Comparison of ENCODE assay signal across 2 cellular contexts in the genomic region with DNA sequence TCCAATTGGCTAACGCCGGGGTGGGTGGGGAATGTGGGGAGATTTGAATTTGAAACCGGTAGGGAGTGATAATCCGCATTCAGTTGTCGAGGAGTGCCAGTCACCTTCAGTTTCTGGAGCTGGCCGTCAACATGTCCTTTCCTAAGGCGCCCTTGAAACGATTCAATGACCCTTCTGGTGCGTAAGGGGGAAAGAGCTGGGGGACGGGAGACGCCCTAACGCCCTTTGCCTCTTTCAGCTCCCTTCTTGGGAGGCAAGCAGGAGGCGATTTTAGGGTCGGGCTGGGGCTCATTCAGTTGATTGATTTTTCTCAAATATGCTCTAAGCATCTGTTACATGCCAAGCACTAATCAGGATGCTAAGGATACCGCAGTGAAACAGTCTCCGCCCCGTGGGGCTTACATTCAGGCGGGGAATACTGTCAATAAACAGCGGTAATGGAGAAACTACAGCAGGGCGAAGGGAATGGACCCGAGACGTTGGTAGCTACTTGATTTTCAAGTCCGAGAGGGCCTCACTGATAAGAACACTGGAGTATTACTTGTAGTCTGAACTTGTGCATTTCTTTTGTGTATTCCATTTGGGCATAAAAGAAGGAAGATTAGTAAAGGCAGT.
TF ChIP-seq lines count a peak whose summit lies in the region.

A gene with protein sequence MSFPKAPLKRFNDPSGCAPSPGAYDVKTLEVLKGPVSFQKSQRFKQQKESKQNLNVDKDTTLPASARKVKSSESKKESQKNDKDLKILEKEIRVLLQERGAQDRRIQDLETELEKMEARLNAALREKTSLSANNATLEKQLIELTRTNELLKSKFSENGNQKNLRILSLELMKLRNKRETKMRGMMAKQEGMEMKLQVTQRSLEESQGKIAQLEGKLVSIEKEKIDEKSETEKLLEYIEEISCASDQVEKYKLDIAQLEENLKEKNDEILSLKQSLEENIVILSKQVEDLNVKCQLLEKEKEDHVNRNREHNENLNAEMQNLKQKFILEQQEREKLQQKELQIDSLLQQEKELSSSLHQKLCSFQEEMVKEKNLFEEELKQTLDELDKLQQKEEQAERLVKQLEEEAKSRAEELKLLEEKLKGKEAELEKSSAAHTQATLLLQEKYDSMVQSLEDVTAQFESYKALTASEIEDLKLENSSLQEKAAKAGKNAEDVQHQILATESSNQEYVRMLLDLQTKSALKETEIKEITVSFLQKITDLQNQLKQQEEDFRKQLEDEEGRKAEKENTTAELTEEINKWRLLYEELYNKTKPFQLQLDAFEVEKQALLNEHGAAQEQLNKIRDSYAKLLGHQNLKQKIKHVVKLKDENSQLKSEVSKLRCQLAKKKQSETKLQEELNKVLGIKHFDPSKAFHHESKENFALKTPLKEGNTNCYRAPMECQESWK (plus strand): TSS at position 71 of the 615 bp plus-strand sequence. CDS start 61 bp downstream, at position 132.

TF ChIP-seq in GM12891, 5 proteins besides CTCF, POLR2A, EP300 and RAD21 (continued from another document):
- TF ChIP-seq POLR2AphosphoS5 (IDR thresholded peaks at IDR 0.05; ENCODE audit: low read depth, low read length) (peak; percentile 64; the same call in 1 of the 2 replicates), SPI1 (IDR thresholded peaks at IDR 0.05; ENCODE audit: low read depth, low read length) (no peak)

TF ChIP-seq in GM12878, 131 proteins besides CTCF, POLR2A, EP300 and RAD21 (continued from another document and continues in another):
- TF ChIP-seq BRCA1 (IDR thresholded peaks at IDR 0.05; ENCODE audit: low read depth, low read length) (no peak), CBFB (IDR thresholded peaks at IDR 0.05; ENCODE audit: low read depth) (no peak; the same call in 1 of the 2 replicates), HDAC2 (IDR thresholded peaks at IDR 0.05) (no peak), STAT1 (conservative IDR thresholded peaks at IDR 0.05) (no peak), SUZ12 (IDR thresholded peaks at IDR 0.05; ENCODE audit: unreplicated experiment) (no peak), NBN (IDR thresholded peaks at IDR 0.05) (no peak), PKNOX1 (IDR thresholded peaks at IDR 0.05) (no peak), POLR2AphosphoS5 (IDR thresholded peaks at IDR 0.05; ENCODE audit: low read length) (peak; percentile 63; the same call in 1 of the 2 replicates), POLR2AphosphoS2 (IDR thresholded peaks at IDR 0.05; ENCODE audit: low read depth, low read length) (no peak), BCL11A (IDR thresholded peaks at IDR 0.05; ENCODE audit: low read depth, low read length) (no peak), ZBED1 (IDR thresholded peaks at IDR 0.05; ENCODE audit: borderline replicate concordance) (no peak), ZNF274 (IDR thresholded peaks at IDR 0.05; ENCODE audit: insufficient read depth, insufficient read length) (no peak), CREB1 (IDR thresholded peaks at IDR 0.05; ENCODE audit: low read depth) (no peak), SRF (IDR thresholded peaks at IDR 0.05; ENCODE audit: low read depth in 2 of 2, low read length in 2 of 2) (no peak), NR2F1 (conservative IDR thresholded peaks at IDR 0.05) (no peak), MTA3 (IDR thresholded peaks at IDR 0.05; ENCODE audit: borderline replicate concordance, low read length) (no peak), NRF1 (conservative IDR thresholded peaks at IDR 0.05; ENCODE audit: low read depth, low read length) (no peak), SREBF2 (IDR thresholded peaks at IDR 0.05; ENCODE audit: low read length) (0 out of 2 replicates have a peak, but pooled peaks have one; percentile 11), IKZF1 (conservative IDR thresholded peaks at IDR 0.05) (no peak), TAF1 (IDR thresholded peaks at IDR 0.05; ENCODE audit: borderline replicate concordance, low read depth, low read length) (peak; percentile 64; the same call in 1 of the 2 replicates), CEBPB (IDR thresholded peaks at IDR 0.05; ENCODE audit: borderline replicate concordance in 1 of 2, low read depth in 2 of 2, low read length in 2 of 2) (no peak), PAX8 (IDR thresholded peaks at IDR 0.05) (no peak), ATF7 (IDR thresholded peaks at IDR 0.05; ENCODE audit: low read depth) (no peak), ZNF217 (IDR thresholded peaks at IDR 0.05) (no peak), RCOR1 (conservative IDR thresholded peaks at IDR 0.05; ENCODE audit: low read depth, low read length) (no peak), ZBTB33 (IDR thresholded peaks at IDR 0.05) (no peak), SREBF1 (IDR thresholded peaks at IDR 0.05; ENCODE audit: low read length) (0 out of 2 replicates have a peak, but pooled peaks have one; percentile 10), HDGF (IDR thresholded peaks at IDR 0.05) (no peak), ZSCAN29 (IDR thresholded peaks at IDR 0.05) (peak; percentile 84), KAT2A (conservative IDR thresholded peaks at IDR 0.05; ENCODE audit: control insufficient read depth, low read depth, low read length) (no peak), RUNX3 (IDR thresholded peaks at IDR 0.05; ENCODE audit: low read length) (0 out of 2 replicates have a peak, but pooled peaks have one; percentile 0), YBX1 (IDR thresholded peaks at IDR 0.05) (no peak), JUND (IDR thresholded peaks at IDR 0.05; ENCODE audit: low read depth, low read length) (no peak), RBBP5 (conservative IDR thresholded peaks at IDR 0.05) (no peak), BACH1 (IDR thresholded peaks at IDR 0.05; ENCODE audit: borderline replicate concordance) (no peak), ZBTB40 (IDR thresholded peaks at IDR 0.05; ENCODE audit: borderline replicate concordance) (no peak), YY1 (IDR thresholded peaks at IDR 0.05; ENCODE audit: low read depth, low read length) (no peak), LARP7 (IDR thresholded peaks at IDR 0.05) (peak; percentile 40; the same call in 1 of the 2 replicates)
- TF ChIP-seq, protein P1, sequence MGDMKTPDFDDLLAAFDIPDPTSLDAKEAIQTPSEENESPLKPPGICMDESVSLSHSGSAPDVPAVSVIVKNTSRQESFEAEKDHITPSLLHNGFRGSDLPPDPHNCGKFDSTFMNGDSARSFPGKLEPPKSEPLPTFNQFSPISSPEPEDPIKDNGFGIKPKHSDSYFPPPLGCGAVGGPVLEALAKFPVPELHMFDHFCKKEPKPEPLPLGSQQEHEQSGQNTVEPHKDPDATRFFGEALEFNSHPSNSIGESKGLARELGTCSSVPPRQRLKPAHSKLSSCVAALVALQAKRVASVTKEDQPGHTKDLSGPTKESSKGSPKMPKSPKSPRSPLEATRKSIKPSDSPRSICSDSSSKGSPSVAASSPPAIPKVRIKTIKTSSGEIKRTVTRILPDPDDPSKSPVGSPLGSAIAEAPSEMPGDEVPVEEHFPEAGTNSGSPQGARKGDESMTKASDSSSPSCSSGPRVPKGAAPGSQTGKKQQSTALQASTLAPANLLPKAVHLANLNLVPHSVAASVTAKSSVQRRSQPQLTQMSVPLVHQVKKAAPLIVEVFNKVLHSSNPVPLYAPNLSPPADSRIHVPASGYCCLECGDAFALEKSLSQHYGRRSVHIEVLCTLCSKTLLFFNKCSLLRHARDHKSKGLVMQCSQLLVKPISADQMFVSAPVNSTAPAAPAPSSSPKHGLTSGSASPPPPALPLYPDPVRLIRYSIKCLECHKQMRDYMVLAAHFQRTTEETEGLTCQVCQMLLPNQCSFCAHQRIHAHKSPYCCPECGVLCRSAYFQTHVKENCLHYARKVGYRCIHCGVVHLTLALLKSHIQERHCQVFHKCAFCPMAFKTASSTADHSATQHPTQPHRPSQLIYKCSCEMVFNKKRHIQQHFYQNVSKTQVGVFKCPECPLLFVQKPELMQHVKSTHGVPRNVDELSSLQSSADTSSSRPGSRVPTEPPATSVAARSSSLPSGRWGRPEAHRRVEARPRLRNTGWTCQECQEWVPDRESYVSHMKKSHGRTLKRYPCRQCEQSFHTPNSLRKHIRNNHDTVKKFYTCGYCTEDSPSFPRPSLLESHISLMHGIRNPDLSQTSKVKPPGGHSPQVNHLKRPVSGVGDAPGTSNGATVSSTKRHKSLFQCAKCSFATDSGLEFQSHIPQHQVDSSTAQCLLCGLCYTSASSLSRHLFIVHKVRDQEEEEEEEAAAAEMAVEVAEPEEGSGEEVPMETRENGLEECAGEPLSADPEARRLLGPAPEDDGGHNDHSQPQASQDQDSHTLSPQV (IDR thresholded peaks at IDR 0.05): no peak
- TF ChIP-seq, protein P2, sequence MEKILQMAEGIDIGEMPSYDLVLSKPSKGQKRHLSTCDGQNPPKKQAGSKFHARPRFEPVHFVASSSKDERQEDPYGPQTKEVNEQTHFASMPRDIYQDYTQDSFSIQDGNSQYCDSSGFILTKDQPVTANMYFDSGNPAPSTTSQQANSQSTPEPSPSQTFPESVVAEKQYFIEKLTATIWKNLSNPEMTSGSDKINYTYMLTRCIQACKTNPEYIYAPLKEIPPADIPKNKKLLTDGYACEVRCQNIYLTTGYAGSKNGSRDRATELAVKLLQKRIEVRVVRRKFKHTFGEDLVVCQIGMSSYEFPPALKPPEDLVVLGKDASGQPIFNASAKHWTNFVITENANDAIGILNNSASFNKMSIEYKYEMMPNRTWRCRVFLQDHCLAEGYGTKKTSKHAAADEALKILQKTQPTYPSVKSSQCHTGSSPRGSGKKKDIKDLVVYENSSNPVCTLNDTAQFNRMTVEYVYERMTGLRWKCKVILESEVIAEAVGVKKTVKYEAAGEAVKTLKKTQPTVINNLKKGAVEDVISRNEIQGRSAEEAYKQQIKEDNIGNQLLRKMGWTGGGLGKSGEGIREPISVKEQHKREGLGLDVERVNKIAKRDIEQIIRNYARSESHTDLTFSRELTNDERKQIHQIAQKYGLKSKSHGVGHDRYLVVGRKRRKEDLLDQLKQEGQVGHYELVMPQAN (conservative IDR thresholded peaks at IDR 0.05): peak; percentile 98
- TF ChIP-seq, protein P3, sequence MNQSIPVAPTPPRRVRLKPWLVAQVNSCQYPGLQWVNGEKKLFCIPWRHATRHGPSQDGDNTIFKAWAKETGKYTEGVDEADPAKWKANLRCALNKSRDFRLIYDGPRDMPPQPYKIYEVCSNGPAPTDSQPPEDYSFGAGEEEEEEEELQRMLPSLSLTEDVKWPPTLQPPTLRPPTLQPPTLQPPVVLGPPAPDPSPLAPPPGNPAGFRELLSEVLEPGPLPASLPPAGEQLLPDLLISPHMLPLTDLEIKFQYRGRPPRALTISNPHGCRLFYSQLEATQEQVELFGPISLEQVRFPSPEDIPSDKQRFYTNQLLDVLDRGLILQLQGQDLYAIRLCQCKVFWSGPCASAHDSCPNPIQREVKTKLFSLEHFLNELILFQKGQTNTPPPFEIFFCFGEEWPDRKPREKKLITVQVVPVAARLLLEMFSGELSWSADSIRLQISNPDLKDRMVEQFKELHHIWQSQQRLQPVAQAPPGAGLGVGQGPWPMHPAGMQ (IDR thresholded peaks at IDR 0.05; ENCODE audit: borderline replicate concordance): no peak
- TF ChIP-seq, protein P4, sequence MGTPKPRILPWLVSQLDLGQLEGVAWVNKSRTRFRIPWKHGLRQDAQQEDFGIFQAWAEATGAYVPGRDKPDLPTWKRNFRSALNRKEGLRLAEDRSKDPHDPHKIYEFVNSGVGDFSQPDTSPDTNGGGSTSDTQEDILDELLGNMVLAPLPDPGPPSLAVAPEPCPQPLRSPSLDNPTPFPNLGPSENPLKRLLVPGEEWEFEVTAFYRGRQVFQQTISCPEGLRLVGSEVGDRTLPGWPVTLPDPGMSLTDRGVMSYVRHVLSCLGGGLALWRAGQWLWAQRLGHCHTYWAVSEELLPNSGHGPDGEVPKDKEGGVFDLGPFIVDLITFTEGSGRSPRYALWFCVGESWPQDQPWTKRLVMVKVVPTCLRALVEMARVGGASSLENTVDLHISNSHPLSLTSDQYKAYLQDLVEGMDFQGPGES (IDR thresholded peaks at IDR 0.05): no peak
